Comparison of ENCODE assay signal across 7 cellular contexts in genomic region chr12:6333566-6333965, GRCh38. TPM values are rescaled to one million over a fixed set of nuclear protein-coding genes. Genes with fewer than 3 reads are reported as not detected.
DNase-seq lines count a peak whose midpoint lies in the region; ATAC-seq and TF ChIP-seq lines count a peak whose summit lies in the region.

No MANE protein-coding gene starts in this region.

- H3K79me1 ChIP-seq in H9 (ENCODE audit: insufficient read depth, low read depth, low read length, poor library complexity, severe bottlenecking) = no peaks in the 10 kb centered on the region

- TF ChIP-seq CTCF in H9 (conservative IDR thresholded peaks at IDR 0.05) = no peak
- no peak for TF ChIP-seq CTCF in gastroesophageal sphincter (IDR thresholded peaks at IDR 0.05)

- H3K27ac Mint-ChIP-seq in H9 = peak overlapping the region; percentile 69 to 87 (median 85); a peak in 6 of 7 replicates
- peak overlapping the region; percentile 77 for H3K27ac Mint-ChIP-seq in activated CD4-positive, alpha-beta memory T cell treated with anti-CD3 and anti-CD28 coated beads, Interleukin-2, amount 10 ng/mL, durations not matched to agents 7 days and 5 days
- H3K27ac Mint-ChIP-seq in stimulated activated naive CD8-positive, alpha-beta T cell treated with anti-CD3 and anti-CD28 coated beads, Interleukin-15, Interleukin-2, amounts not matched to agents 100 ng/mL and 50 ng/mL, for 24 hours = peak overlapping the region; percentile 80

- no peak overlapping the region for H4K5ac ChIP-seq in H9 (ENCODE audit: insufficient read length, low read depth, low read length)

- no peak for TF ChIP-seq POLR2A in gastroesophageal sphincter (IDR thresholded peaks at IDR 0.05)

- H2BK120ac ChIP-seq in H9 (ENCODE audit: low read depth, low read length, poor library complexity, severe bottlenecking) = no peak overlapping the region

- H2BK20ac ChIP-seq in H9 (ENCODE audit: low read depth, low read length, poor library complexity, severe bottlenecking) = no peak overlapping the region

- H3K36me3 ChIP-seq in gastroesophageal sphincter = peaks cover 0 to 62% of the 10 kb centered on the region in 2 donors

- WGBS in H9 (ENCODE audit: extremely low coverage, insufficient read length, low lambda C conversion rate) = no CpG with 5 or more reads among the region's 9 CpGs
- 83% methylated on average over 1 of the region's 9 CpGs; no CpG with 5 or more reads in 1 of the 2 donors for WGBS in gastroesophageal sphincter (ENCODE audit: low coverage in 1 of 2), 2 donors

- POLR2A ChIA-PET in activated CD4-positive, alpha-beta memory T cell treated with anti-CD3 and anti-CD28 coated beads, Interleukin-2, amount 10 ng/mL, durations not matched to agents 7 days and 5 days (lab: Charles Lee) = interaction anchor here (1.3 to 5.1 kb wide), 3 partner anchors 8 to 12 kb away, joined by 3 to 38 read pairs (median 6); no protein-coding TSS in a partner anchor

- H3K23me2 ChIP-seq in H9 (ENCODE audit: insufficient read length, low read depth, low read length, poor library complexity, severe bottlenecking) = peaks cover 9% of the 10 kb centered on the region

- H3K23ac ChIP-seq in H9 (ENCODE audit: insufficient read length, low read depth, low read length) = no peak overlapping the region

- ATAC-seq in gastroesophageal sphincter (no peak), HG02571 (IDR thresholded peaks at IDR 0.05; ENCODE audit: unreplicated experiment) (no peak), HG03097 (IDR thresholded peaks at IDR 0.05; ENCODE audit: low FRiP score, unreplicated experiment) (no peak)

- no peak overlapping the region for H3K4me2 ChIP-seq in H9 (ENCODE audit: insufficient read depth, insufficient read length, low read length)

- H3K27me3 ChIP-seq in H9 (ENCODE audit: insufficient read depth, low read length) = no peaks in the 10 kb centered on the region
- no peaks in the 10 kb centered on the region for H3K27me3 ChIP-seq in gastroesophageal sphincter

- no peak overlapping the region for H4K8ac ChIP-seq in H9 (replicated peaks; ENCODE audit: insufficient read length, low read depth, low read length)

- H2BK12ac ChIP-seq in H9 (ENCODE audit: insufficient read length, low read depth, low read length) = no peak overlapping the region

- no peak overlapping the region for H3K4me3 ChIP-seq in gastroesophageal sphincter

- no peak overlapping the region for H3K14ac ChIP-seq in H9 (ENCODE audit: insufficient read depth, low read length)

- no peak overlapping the region for H3K4me3 Mint-ChIP-seq in H9
- no peak overlapping the region for H3K4me3 Mint-ChIP-seq in activated CD4-positive, alpha-beta memory T cell treated with anti-CD3 and anti-CD28 coated beads, Interleukin-2, amount 10 ng/mL, durations not matched to agents 7 days and 5 days
- H3K4me3 Mint-ChIP-seq in stimulated activated naive CD8-positive, alpha-beta T cell treated with anti-CD3 and anti-CD28 coated beads, Interleukin-15, Interleukin-2, amounts not matched to agents 100 ng/mL and 50 ng/mL, for 24 hours = peak overlapping the region; percentile 60

- CTCF ChIA-PET in activated CD4-positive, alpha-beta memory T cell treated with anti-CD3 and anti-CD28 coated beads, Interleukin-2, amount 10 ng/mL, durations not matched to agents 7 days and 5 days (lab: Charles Lee) = interaction anchor here (1.0 to 4.6 kb wide), 4 partner anchors 11 to 137 kb away, joined by 4 to 71 read pairs (median 34); partner anchors contain the start of gene VAMP1

- no peak overlapping the region for H2BK5ac ChIP-seq in H9 (ENCODE audit: insufficient read length, low read length)

- H3K36me3 Mint-ChIP-seq in H9 (ENCODE audit: insufficient read depth in 1 of 3, low read depth in 3 of 3) = peaks cover 38 to 64% (median 59%) of the 10 kb centered on the region in 3 experiments; a peak in 6 of 7 replicates
- H3K36me3 Mint-ChIP-seq in activated CD4-positive, alpha-beta memory T cell treated with anti-CD3 and anti-CD28 coated beads, Interleukin-2, amount 10 ng/mL, durations not matched to agents 7 days and 5 days (ENCODE audit: low read depth) = peaks cover 59% of the 10 kb centered on the region
- peaks cover 44% of the 10 kb centered on the region for H3K36me3 Mint-ChIP-seq in stimulated activated naive CD8-positive, alpha-beta T cell treated with anti-CD3 and anti-CD28 coated beads, Interleukin-15, Interleukin-2, amounts not matched to agents 100 ng/mL and 50 ng/mL, for 24 hours (ENCODE audit: low read depth)

- no peaks in the 10 kb centered on the region; the same call in 1 of the 2 replicates for H3K27me3 Mint-ChIP-seq in H9 (ENCODE audit: low read depth)
- H3K27me3 Mint-ChIP-seq in activated CD4-positive, alpha-beta memory T cell treated with anti-CD3 and anti-CD28 coated beads, Interleukin-2, amount 10 ng/mL, durations not matched to agents 7 days and 5 days = no peaks in the 10 kb centered on the region
- H3K27me3 Mint-ChIP-seq in stimulated activated naive CD8-positive, alpha-beta T cell treated with anti-CD3 and anti-CD28 coated beads, Interleukin-15, Interleukin-2, amounts not matched to agents 100 ng/mL and 50 ng/mL, for 24 hours = no peaks in the 10 kb centered on the region

- no peak overlapping the region for H3K4ac ChIP-seq in H9 (ENCODE audit: low read depth, low read length)

- peaks cover 20% of the 10 kb centered on the region for H3K4me1 ChIP-seq in H9 (ENCODE audit: insufficient read depth, low read length)
- peaks cover 8 to 100% (median 49%) of the 10 kb centered on the region in 3 donors for H3K4me1 ChIP-seq in gastroesophageal sphincter

- H4K20me1 ChIP-seq in H9 (ENCODE audit: control insufficient read depth, insufficient read depth, insufficient read length) = no peaks in the 10 kb centered on the region

- H3K4me1 Mint-ChIP-seq in H9 = peaks cover 18 to 25% of the 10 kb centered on the region in 2 experiments
- peaks cover 2% of the 10 kb centered on the region for H3K4me1 Mint-ChIP-seq in activated CD4-positive, alpha-beta memory T cell treated with anti-CD3 and anti-CD28 coated beads, Interleukin-2, amount 10 ng/mL, durations not matched to agents 7 days and 5 days
- H3K4me1 Mint-ChIP-seq in stimulated activated naive CD8-positive, alpha-beta T cell treated with anti-CD3 and anti-CD28 coated beads, Interleukin-15, Interleukin-2, amounts not matched to agents 100 ng/mL and 50 ng/mL, for 24 hours (ENCODE audit: low read depth) = peaks cover 17% of the 10 kb centered on the region

- H3K18ac ChIP-seq in H9 (ENCODE audit: insufficient read length, low read depth, low read length) = no peak overlapping the region

- H2BK15ac ChIP-seq in H9 (ENCODE audit: low read depth, low read length) = no peak overlapping the region

- H3T11ph ChIP-seq in H9 (ENCODE audit: low read length) = no peak overlapping the region

- H3K9me3 ChIP-seq in H9 (ENCODE audit: control insufficient read depth, low read depth, low read length) = no peaks in the 10 kb centered on the region
- H3K9me3 ChIP-seq in gastroesophageal sphincter = no peaks in the 10 kb centered on the region

- H2AFZ ChIP-seq in H9 (ENCODE audit: low read length) = no peak overlapping the region

- no peak overlapping the region for H3K9ac ChIP-seq in H9 (ENCODE audit: extremely low read depth, insufficient read length, low read length)

- H3K9me3 Mint-ChIP-seq in H9 = no peaks in the 10 kb centered on the region
- H3K9me3 Mint-ChIP-seq in activated CD4-positive, alpha-beta memory T cell treated with anti-CD3 and anti-CD28 coated beads, Interleukin-2, amount 10 ng/mL, durations not matched to agents 7 days and 5 days = no peaks in the 10 kb centered on the region
- no peaks in the 10 kb centered on the region for H3K9me3 Mint-ChIP-seq in stimulated activated naive CD8-positive, alpha-beta T cell treated with anti-CD3 and anti-CD28 coated beads, Interleukin-15, Interleukin-2, amounts not matched to agents 100 ng/mL and 50 ng/mL, for 24 hours

- DNase-seq in H9 (no peak), cerebellar cortex (ENCODE audit: low spot score) (no peak)
- DNase-seq in activated CD4-positive, alpha-beta memory T cell treated with anti-CD3 and anti-CD28 coated beads, Interleukin-2, amount 10 ng/mL, durations not matched to agents 7 days and 5 days = no peak

- no peak overlapping the region for H3K27ac ChIP-seq in H9 (ENCODE audit: insufficient read length, low read depth, low read length)
- peak overlapping the region in 3 of 4 donors; percentile 97 to 98 (median 97) for H3K27ac ChIP-seq in gastroesophageal sphincter

- peaks cover 8% of the 10 kb centered on the region; the same call in 1 of the 2 replicates for H3K79me2 ChIP-seq in H9 (ENCODE audit: insufficient read depth, low read length)

- H2AK5ac ChIP-seq in H9 (ENCODE audit: insufficient read length, low read length) = no peak overlapping the region

- H3K56ac ChIP-seq in H9 (ENCODE audit: insufficient read length, low read depth, low read length) = no peak overlapping the region

- no peak overlapping the region for H4K91ac ChIP-seq in H9 (ENCODE audit: insufficient read length, low read depth, low read length)

- no peak for TF ChIP-seq EP300 in gastroesophageal sphincter (IDR thresholded peaks at IDR 0.05)

RNA-seq across cellular contexts. Expression of gene TNFRSF1A, which starts 8.3 kb away (rescaled TPM):
- total RNA-seq in H9 (2021) (55.9 and 59.9 TPM in 2 replicates), gastroesophageal sphincter (100 to 1,000 TPM; 150 to 356 (median 227) TPM)
- total RNA-seq in activated CD4-positive, alpha-beta memory T cell treated with anti-CD3 and anti-CD28 coated beads, Interleukin-2, amount 10 ng/mL, durations not matched to agents 7 days and 5 days = 10 to 100 TPM; 61.5 to 61.9 TPM

RNA-seq across cellular contexts. Expression of gene PLEKHG6, which starts 23.1 kb away (rescaled TPM):
- total RNA-seq in H9 (2021) (17.7 and 20.0 TPM in 2 replicates), gastroesophageal sphincter (10 to 100 TPM in 1 of 4 donors, 1 to 10 TPM in 1, under 1 TPM in 2; 0.35 to 44.5 (median 1.3) TPM)
- not detected for total RNA-seq in activated CD4-positive, alpha-beta memory T cell treated with anti-CD3 and anti-CD28 coated beads, Interleukin-2, amount 10 ng/mL, durations not matched to agents 7 days and 5 days

RNA-seq across cellular contexts. Expression of gene SCNN1A, which starts 41.8 kb away (rescaled TPM):
- total RNA-seq in H9 (2021) (104 and 111 TPM in 2 replicates), gastroesophageal sphincter (10 to 100 TPM in 1 of 4 donors, 1 to 10 TPM in 1, under 1 TPM in 1, not detected in 1; 0.62 to 19.9 (median 5.2) TPM)
- total RNA-seq in activated CD4-positive, alpha-beta memory T cell treated with anti-CD3 and anti-CD28 coated beads, Interleukin-2, amount 10 ng/mL, durations not matched to agents 7 days and 5 days = 1 to 10 TPM in 1 of 2 experiments, under 1 TPM in 1; 0.78 to 1.3 TPM

RNA-seq across cellular contexts. Expression of gene LTBR, which starts 50.4 kb away (rescaled TPM):
- total RNA-seq in H9 (2021) = 3.4 and 4.8 TPM in 2 replicates
- under 1 TPM; 0.38 to 0.40 TPM for total RNA-seq in activated CD4-positive, alpha-beta memory T cell treated with anti-CD3 and anti-CD28 coated beads, Interleukin-2, amount 10 ng/mL, durations not matched to agents 7 days and 5 days
- 100 to 1,000 TPM in 3 of 4 donors, 10 to 100 TPM in 1; 86.5 to 139 (median 119) TPM for total RNA-seq in gastroesophageal sphincter
